In the genomic region with DNA sequence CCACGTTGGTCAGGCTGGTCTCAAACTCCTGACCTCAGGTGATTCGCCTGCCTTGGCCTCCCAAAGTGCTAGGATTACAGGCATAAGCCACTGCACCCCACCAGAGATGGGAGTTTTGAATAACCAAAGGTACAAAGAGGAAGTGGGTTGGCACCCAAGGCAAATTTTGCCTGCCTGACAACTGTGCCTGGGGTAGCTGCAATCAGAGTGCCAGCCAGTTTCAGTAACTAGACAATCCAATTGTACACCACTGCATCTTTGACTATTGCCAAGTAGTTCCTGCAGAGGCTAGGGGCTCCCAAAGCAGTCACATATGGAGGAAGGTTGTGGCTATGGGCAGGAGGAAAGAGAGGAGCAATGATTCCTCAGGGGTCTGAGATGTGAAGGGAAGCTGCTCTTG, we compare ENCODE assay signal across 12 cellular contexts.
A peak's percentile ranks its signal among the peaks of the same experiment; 100 is the strongest.
DNase-seq lines count a peak whose midpoint lies in the region; ATAC-seq, FAIRE-seq and TF ChIP-seq lines count a peak whose summit lies in the region.
"Had no signal": no experiment of that assay in that cellular context is flagged by ENCODE, and none has a peak within 500 bp of the region (broad histone marks: within the 10 kb centered on the region; RNA-seq: fewer than 3 reads in every experiment).

No MANE protein-coding gene starts in this region.

- H3K27me3 Mint-ChIP-seq in activated T-cell treated with anti-CD3 and anti-CD28 coated beads, Interleukin-2, amount 50 U/mL, for 24 hours = no peaks in the 10 kb centered on the region
- H3K27me3 Mint-ChIP-seq in stimulated activated naive B cell treated with anti-CD40 and anti-IgM and Interleukin-4, amounts not matched to agents 10 μg/mL and 1 μg/mL and 100 μg/mL, for 72 hours = no peaks in the 10 kb centered on the region

- TF ChIP-seq CTCF in SU-DHL-6 (IDR thresholded peaks at IDR 0.05; ENCODE audit: insufficient read depth, low read length, poor library complexity, severe bottlenecking) = no peak

- no peak for FAIRE-seq in HTR-8/SVneo (lab: Jason Lieb, UNC)

- H3K4me3 Mint-ChIP-seq in activated T-cell treated with anti-CD3 and anti-CD28 coated beads, Interleukin-2, amount 50 U/mL, for 24 hours = no peak overlapping the region
- peak overlapping the region; percentile 70 to 75 for H3K4me3 Mint-ChIP-seq in stimulated activated naive B cell treated with anti-CD40 and anti-IgM and Interleukin-4, amounts not matched to agents 10 μg/mL and 1 μg/mL and 100 μg/mL, for 72 hours

- peaks cover 89% of the 10 kb centered on the region for H3K36me3 Mint-ChIP-seq in activated T-cell treated with anti-CD3 and anti-CD28 coated beads, Interleukin-2, amount 50 U/mL, for 24 hours (ENCODE audit: low read depth)
- peaks cover 36 to 46% of the 10 kb centered on the region in 2 donors for H3K36me3 Mint-ChIP-seq in stimulated activated naive B cell treated with anti-CD40 and anti-IgM and Interleukin-4, amounts not matched to agents 10 μg/mL and 1 μg/mL and 100 μg/mL, for 72 hours

- ATAC-seq in HG02588 (IDR thresholded peaks at IDR 0.05; ENCODE audit: unreplicated experiment) = peak; percentile 23
- ATAC-seq in stimulated activated naive B cell treated with anti-CD40 and anti-IgM and Interleukin-4, amounts not matched to agents 10 μg/mL and 1 μg/mL and 100 μg/mL, for 72 hours (replicated peaks) = peak; percentile 57

- H4K20me1 ChIP-seq in SU-DHL-6 (ENCODE audit: low read depth, low read length) = no peaks in the 10 kb centered on the region

- peaks cover 5% of the 10 kb centered on the region; the same call in 1 of the 2 replicates for H3K36me3 ChIP-seq in SU-DHL-6 (ENCODE audit: low read length)

- H3K9me2 ChIP-seq in SU-DHL-6 (replicated peaks; ENCODE audit: insufficient read depth, low read length) = no peaks in the 10 kb centered on the region

- H2AFZ ChIP-seq in SU-DHL-6 (ENCODE audit: low read depth, low read length, severe bottlenecking) = no peak overlapping the region

- H3K79me2 ChIP-seq in SU-DHL-6 (ENCODE audit: insufficient read depth, low read length) = peaks cover 72% of the 10 kb centered on the region

- DNase-seq in activated T-cell treated with anti-CD3 and anti-CD28 coated beads, Interleukin-2, amount 50 U/mL, for 24 hours = no peak
- no peak for DNase-seq in activated T-cell treated with anti-CD3 and anti-CD28 coated beads, Interleukin-2, amount 50 U/mL, for 48 hours
- DNase-seq in stimulated activated naive B cell treated with anti-CD40 and anti-IgM and Interleukin-4, amounts not matched to agents 10 μg/mL and 1 μg/mL and 100 μg/mL, for 72 hours = peak; percentile 46
- DNase-seq in foreskin melanocyte (no peak), SHP77 treated with DMSO at 0.1 percent for 48 hours (lab: John Stamatoyannopoulos, UW) (no peak), HTR-8/SVneo (ENCODE audit: insufficient read length, low spot score) (no peak)
- DNase-seq: ACHN; central memory CD4-positive, alpha-beta T cell; stimulated activated CD4-positive, alpha-beta T cell treated with anti-CD3 and anti-CD28 coated beads, Interleukin-2, amount 100 ng/mL, for 24 hours; substantia nigra had no signal

- H3K4me2 ChIP-seq in SU-DHL-6 (ENCODE audit: low read depth, low read length, poor library complexity, severe bottlenecking) = peak overlapping the region; percentile 86

- peaks cover 69% of the 10 kb centered on the region for H3K4me1 Mint-ChIP-seq in activated T-cell treated with anti-CD3 and anti-CD28 coated beads, Interleukin-2, amount 50 U/mL, for 24 hours (ENCODE audit: low read depth)
- peaks cover 74 to 95% of the 10 kb centered on the region in 2 donors for H3K4me1 Mint-ChIP-seq in stimulated activated naive B cell treated with anti-CD40 and anti-IgM and Interleukin-4, amounts not matched to agents 10 μg/mL and 1 μg/mL and 100 μg/mL, for 72 hours

- H3K9me3 ChIP-seq in SU-DHL-6 (ENCODE audit: insufficient read depth, low read length) = no peaks in the 10 kb centered on the region

- peaks cover 63% of the 10 kb centered on the region for H3F3A ChIP-seq in SU-DHL-6 (ENCODE audit: insufficient read depth)

- H3K9me3 Mint-ChIP-seq in activated T-cell treated with anti-CD3 and anti-CD28 coated beads, Interleukin-2, amount 50 U/mL, for 24 hours = no peaks in the 10 kb centered on the region
- H3K9me3 Mint-ChIP-seq in stimulated activated naive B cell treated with anti-CD40 and anti-IgM and Interleukin-4, amounts not matched to agents 10 μg/mL and 1 μg/mL and 100 μg/mL, for 72 hours = peaks cover 0 to 2% of the 10 kb centered on the region in 2 donors

- H3K27ac ChIP-seq in SU-DHL-6 (ENCODE audit: low read depth, low read length) = peak overlapping the region; percentile 99

- no peaks in the 10 kb centered on the region for H3K27me3 ChIP-seq in SU-DHL-6 (ENCODE audit: low read length)

- H3K9ac ChIP-seq in SU-DHL-6 (ENCODE audit: low read length) = peak overlapping the region; percentile 78

- H3K27ac Mint-ChIP-seq in activated T-cell treated with anti-CD3 and anti-CD28 coated beads, Interleukin-2, amount 50 U/mL, for 24 hours = peak overlapping the region; percentile 60
- peak overlapping the region; percentile 81 for H3K27ac Mint-ChIP-seq in stimulated activated naive B cell treated with anti-CD40 and anti-IgM and Interleukin-4, amounts not matched to agents 10 μg/mL and 1 μg/mL and 100 μg/mL, for 72 hours

- H3K4me3 ChIP-seq in SU-DHL-6 (ENCODE audit: insufficient read depth, low read length, poor library complexity, severe bottlenecking) = peak overlapping the region; percentile 46
